29 cellular contexts compared by ENCODE assay signal in genomic region chr2:197363998-197364397, GRCh38.
"Had no signal": no experiment of that assay in that cellular context is flagged by ENCODE, and none has a peak within 500 bp of the region (broad histone marks: within the 10 kb centered on the region; RNA-seq: fewer than 3 reads in every experiment).

No MANE protein-coding gene starts in this region.

- H3K4me2 ChIP-seq: SK-N-SH had no signal

- H3K27me3 ChIP-seq: adrenal gland, body of pancreas, breast epithelium, Peyer's patch, SJSA1 had no signal

- H3K9me3 ChIP-seq: adrenal gland, body of pancreas, breast epithelium, Peyer's patch, SJSA1, SK-N-SH had no signal

- H3K27ac ChIP-seq: adrenal gland, body of pancreas, breast epithelium, Peyer's patch, SJSA1 had no signal

- H3K9ac ChIP-seq: SK-N-SH had no signal

- ATAC-seq: activated CD8-positive, alpha-beta T cell treated with anti-CD3 and anti-CD28 coated beads for 36 hours; activated T-cell treated with anti-CD3 and anti-CD28 coated beads, Interleukin-2, amount 50 U/mL, for 72 hours; activated T-helper 17 cell treated with anti-CD3 and anti-CD28 coated beads, Interleukin-2, amount 50 U/mL, for 72 hours; body of pancreas; PC-3 had no signal

- H3K36me3 ChIP-seq: adrenal gland, breast epithelium, Peyer's patch, SJSA1 had no signal

- DNase-seq: activated CD4-positive, alpha-beta T cell treated with anti-CD3 and anti-CD28 coated beads, Interleukin-2, amount 10 ng/mL, durations not matched to agents 24 days and 14 days; activated CD4-positive, alpha-beta T cell treated with anti-CD3 and anti-CD28 coated beads, Interleukin-2, amount 50 U/mL, for 4 hours; activated CD8-positive, alpha-beta T cell treated with anti-CD3 and anti-CD28 coated beads for 36 hours; activated effector memory CD4-positive, alpha-beta T cell treated with anti-CD3 and anti-CD28 coated beads, Interleukin-2, amount 50 U/mL, for 16 hours; activated naive CD4-positive, alpha-beta T cell; activated naive CD4-positive, alpha-beta T cell treated with anti-CD3 and anti-CD28 coated beads, Interleukin-2, amount 50 U/mL, for 16 hours; activated naive CD8-positive, alpha-beta T cell treated with anti-CD3 and anti-CD28 coated beads, Interleukin-2, amount 10 ng/mL, durations not matched to agents 7 days and 5 days; activated T-cell treated with anti-CD3 and anti-CD28 coated beads, Interleukin-2, amount 50 U/mL, for 1 hour; activated T-cell treated with anti-CD3 and anti-CD28 coated beads, Interleukin-2, amount 50 U/mL, for 72 hours; adrenal gland; body of pancreas; cerebellar nuclear complex; NCI-H1092 treated with DMSO at 0.1 percent for 48 hours; NCI-H1417; NCI-H146; NCI-H187; NCI-H2029 treated with DMSO at 0.1 percent for 48 hours; NCI-H2107; NCI-H2171; NCI-H510A; NCI-H526 treated with DMSO at 0.1 percent for 48 hours; PC-3; Peyer's patch; RPMI8226; SHP77 treated with DMSO at 0.1 percent for 48 hours; SK-N-SH had no signal

- H3K4me3 ChIP-seq: adrenal gland, body of pancreas, breast epithelium, Peyer's patch, SJSA1 had no signal

- H3K4me1 ChIP-seq: adrenal gland, body of pancreas, breast epithelium, Peyer's patch had no signal
